ENCODE assay signal across 23 cellular contexts in genomic region chr18:22962004-22962403, GRCh38. TPM values are rescaled to one million over a fixed set of nuclear protein-coding genes. Genes with fewer than 3 reads are reported as not detected.
DNase-seq lines count a peak whose midpoint lies in the region; ATAC-seq, FAIRE-seq and TF ChIP-seq lines count a peak whose summit lies in the region.
"Had no signal": no experiment of that assay in that cellular context is flagged by ENCODE, and none has a peak within 500 bp of the region (broad histone marks: within the 10 kb centered on the region; RNA-seq: fewer than 3 reads in every experiment).

No MANE protein-coding gene starts in this region.

- peak overlapping the region; percentile 10 for H3K27ac Mint-ChIP-seq in activated naive CD4-positive, alpha-beta T cell treated with anti-CD3 and anti-CD28 coated beads, Interleukin-2, amount 50 U/mL, for 24 hours
- H3K27ac Mint-ChIP-seq: B cell; CD8-positive, alpha-beta T cell had no signal

- peaks cover 9% of the 10 kb centered on the region for H3K4me1 Mint-ChIP-seq in activated naive CD4-positive, alpha-beta T cell treated with anti-CD3 and anti-CD28 coated beads, Interleukin-2, amount 50 U/mL, for 24 hours
- H3K4me1 Mint-ChIP-seq: B cell had no signal

- POLR2A ChIA-PET in HEK293T (lab: Yijun Ruan, JAX), result interaction anchor here (1.4 kb wide), 1 partner anchor 29 kb away, joined by 3 read pairs; the partner anchor contains the start of gene RBBP8
- POLR2A ChIA-PET in K562 (lab: Yijun Ruan, JAX), result interaction anchor here (0.7 to 2.1 kb wide), 5 partner anchors 15 to 541 kb away, joined by 3 to 7 read pairs (median 3); no protein-coding TSS in a partner anchor

- no peak overlapping the region for H3K4me3 ChIP-seq in K562
- H3K4me3 ChIP-seq: BLaER1, HAP-1 had no signal

- FAIRE-seq in K562 (lab: Jason Lieb, UNC), result no peak
- FAIRE-seq: A204.1, GM12891, H54 had no signal

- TF ChIP-seq EP300 in K562 (IDR thresholded peaks at IDR 0.05; ENCODE audit: low read length), result no peak

- intact Hi-C loops in K562 (cut with micrococcal nuclease), result no loop called here

- no peaks in the 10 kb centered on the region for H3K9me3 ChIP-seq in K562 (replicated peaks; ENCODE audit: control insufficient read depth, insufficient read depth, low read depth, low read length)
- H3K9me3 ChIP-seq: BLaER1, Caco-2, HAP-1 had no signal

- BruUV-seq in K562 (replicated peaks; lab: Mats Ljungman, UMichigan), result no TSS peak

- peaks cover 4% of the 10 kb centered on the region for H3K36me3 Mint-ChIP-seq in activated naive CD4-positive, alpha-beta T cell treated with anti-CD3 and anti-CD28 coated beads, Interleukin-2, amount 50 U/mL, for 24 hours
- H3K36me3 Mint-ChIP-seq: CD8-positive, alpha-beta T cell had no signal

- CTCF ChIA-PET in HEK293T (lab: Yijun Ruan, JAX) (no interaction called here), K562 (lab: Yijun Ruan, JAX; ENCODE audit: low intra/inter-chr PET ratio) (no interaction called here)

- no peak for TF ChIP-seq CTCF in K562 (IDR thresholded peaks at IDR 0.05 in 2 of 3, conservative IDR thresholded peaks at IDR 0.05 in 1 of 3; ENCODE audit: insufficient read depth in 2 of 3, low read depth in 1 of 3, low read length in 3 of 3)

- H3K9me1 ChIP-seq in K562 (ENCODE audit: control insufficient read depth, insufficient read depth, low read length), result no peaks in the 10 kb centered on the region

- no peaks in the 10 kb centered on the region for H3K27me3 ChIP-seq in K562 (ENCODE audit: control insufficient read depth in 2 of 2, insufficient read depth in 2 of 2, low read length in 2 of 2)
- H3K27me3 ChIP-seq: BLaER1 had no signal

- no peaks in the 10 kb centered on the region for H4K20me1 ChIP-seq in K562 (replicated peaks; ENCODE audit: control insufficient read depth, insufficient read depth, low read length)

- H3K4me3 Mint-ChIP-seq in activated naive CD4-positive, alpha-beta T cell treated with anti-CD3 and anti-CD28 coated beads, Interleukin-2, amount 50 U/mL, for 24 hours, result no peak overlapping the region
- H3K4me3 Mint-ChIP-seq: B cell; CD4-positive, CD25-positive, alpha-beta regulatory T cell; CD8-positive, alpha-beta T cell had no signal

- H3K27me3 Mint-ChIP-seq in activated naive CD4-positive, alpha-beta T cell treated with anti-CD3 and anti-CD28 coated beads, Interleukin-2, amount 50 U/mL, for 24 hours, result no peaks in the 10 kb centered on the region
- H3K27me3 Mint-ChIP-seq: B cell; CD4-positive, CD25-positive, alpha-beta regulatory T cell had no signal

- no peak for DNase-seq in activated naive CD4-positive, alpha-beta T cell treated with anti-CD3 and anti-CD28 coated beads, Interleukin-2, amount 50 U/mL, for 16 hours
- no peak for DNase-seq in HEK293T (ENCODE audit: extremely low spot score)
- DNase-seq in K562 (ENCODE audit: extremely low read depth in 1 of 4, low spot score in 3 of 4), result no peak
- DNase-seq in HuH-7.5 (ENCODE audit: low spot score), result no peak
- DNase-seq in HPDE6-E6E7 (ENCODE audit: extremely low spot score), result no peak
- DNase-seq in NCI-H226, result no peak
- DNase-seq: Caco-2; CD4-positive, CD25-positive, alpha-beta regulatory T cell; CD8-positive, alpha-beta T cell; DMS 273 treated with DMSO at 0.1 percent for 48 hours; DMS53; DMS79 treated with DMSO at 0.1 percent for 48 hours; GF-D8; GOT3 had no signal

- H3K79me2 ChIP-seq in K562 (ENCODE audit: control insufficient read depth, insufficient read depth, low read length), result peaks cover 7% of the 10 kb centered on the region

- no peak overlapping the region for H3K4me2 ChIP-seq in K562 (ENCODE audit: insufficient read depth, low read length)
- H3K4me2 ChIP-seq: BLaER1 had no signal

- H3K36me3 ChIP-seq in K562 (ENCODE audit: control insufficient read depth, insufficient read depth, low read length), result peaks cover 58% of the 10 kb centered on the region
- H3K36me3 ChIP-seq: HAP-1 had no signal

- no peak for TF ChIP-seq POLR2A in K562 (conservative IDR thresholded peaks at IDR 0.05)

- H3K4me1 ChIP-seq in K562 (replicated peaks in 1 of 2; ENCODE audit: control insufficient read depth in 2 of 2, insufficient read depth in 2 of 2, low read length in 2 of 2), result no peaks in the 10 kb centered on the region
- H3K4me1 ChIP-seq: BLaER1 had no signal

- H2AFZ ChIP-seq in K562 (ENCODE audit: low read depth, low read length), result no peak overlapping the region

- ATAC-seq in K562, result no peak
- ATAC-seq: CD8-positive, alpha-beta T cell had no signal

- no peak overlapping the region for H3K9ac ChIP-seq in K562 (ENCODE audit: insufficient read depth in 1 of 2, low read depth in 2 of 2, low read length in 2 of 2)
- H3K9ac ChIP-seq: BLaER1 had no signal

- no peak for TF ChIP-seq RAD21 in K562 (CRISPR knock-in tag; conservative IDR thresholded peaks at IDR 0.05 in 1 of 2, IDR thresholded peaks at IDR 0.05 in 1 of 2)

- no peak overlapping the region for H3K27ac ChIP-seq in K562 (ENCODE audit: extremely low read depth, low read depth, low read length)
- H3K27ac ChIP-seq: 22Rv1, BLaER1, C4-2B had no signal

- in situ Hi-C loops in K562 (cut with MboI), result no loop called here

- H3K9me3 Mint-ChIP-seq in activated naive CD4-positive, alpha-beta T cell treated with anti-CD3 and anti-CD28 coated beads, Interleukin-2, amount 50 U/mL, for 24 hours, result no peaks in the 10 kb centered on the region
- H3K9me3 Mint-ChIP-seq: CD4-positive, CD25-positive, alpha-beta regulatory T cell; CD8-positive, alpha-beta T cell had no signal

TF ChIP-seq in HEK293T, 16 proteins besides CTCF, POLR2A, EP300 and RAD21:
- no peak for TF ChIP-seq FOXK2 (IDR thresholded peaks at IDR 0.05)
- TF ChIP-seq PKNOX1 (IDR thresholded peaks at IDR 0.05), result peak; percentile 71
TF ChIP-seq in HEK293T: peak in this region for 1.

TF ChIP-seq in K562, 482 proteins besides CTCF, POLR2A, EP300 and RAD21:
- TF ChIP-seq GTF2A2 (tag; IDR thresholded peaks at IDR 0.05), result no peak
- TF ChIP-seq TARDBP (IDR thresholded peaks at IDR 0.05), result no peak
- no peak for TF ChIP-seq ILK (tag; IDR thresholded peaks at IDR 0.05; ENCODE audit: borderline replicate concordance, low read depth)
- TF ChIP-seq BHLHE40 (IDR thresholded peaks at IDR 0.05; ENCODE audit: low read length), result no peak
- no peak for TF ChIP-seq ZFPM2 (CRISPR knock-in tag; IDR thresholded peaks at IDR 0.05)
- peak; percentile 54 for TF ChIP-seq PKNOX1 (IDR thresholded peaks at IDR 0.05)
- no peak for TF ChIP-seq LCOR (CRISPR knock-in tag; IDR thresholded peaks at IDR 0.05)
- TF ChIP-seq NFXL1 (CRISPR knock-in tag; IDR thresholded peaks at IDR 0.05), result no peak
- no peak for TF ChIP-seq C11orf30 (IDR thresholded peaks at IDR 0.05; ENCODE audit: low read depth)
- TF ChIP-seq KDM2B (CRISPR knock-in tag; IDR thresholded peaks at IDR 0.05), result no peak
- TF ChIP-seq MEF2D (tag; conservative IDR thresholded peaks at IDR 0.05; ENCODE audit: low read depth), result no peak
- no peak for TF ChIP-seq SRSF3 (IDR thresholded peaks at IDR 0.05; ENCODE audit: insufficient read depth, low read length)
- TF ChIP-seq MEIS2 (IDR thresholded peaks at IDR 0.05; ENCODE audit: partially characterized antibody), result peak; percentile 69

RNA-seq across cellular contexts. Expression of gene RBBP8, which starts 28.9 kb away (rescaled TPM):
- 27.9 and 67.2 TPM in 2 replicates for total RNA-seq in K562 (2011; cell fraction: chromatin; rRNA removed; ENCODE audit: low replicate concordance)
- 10.7 and 16.6 TPM in 2 replicates for total RNA-seq in K562 (2011; cell fraction: nucleolus; rRNA removed)
- total RNA-seq in K562 (2011; cell fraction: nucleoplasm; rRNA removed), result 29.2 and 30.0 TPM in 2 replicates
- 34.7 and 34.8 TPM in 2 replicates for total RNA-seq in K562 (2014; rRNA removed)
- 63.1 and 71.3 TPM in 2 replicates for total RNA-seq in K562 (2014; rRNA removed; fragmentation: Illumina TruSeq; extraction: Trizol)
- 49.6 and 51.5 TPM in 2 replicates for total RNA-seq in K562 (2015; rRNA removed; fragmentation: Illumina TruSeq; extraction: Trizol)
- total RNA-seq in K562 (2021), result 48.9 and 52.4 TPM in 2 replicates
- 31.0 and 54.5 TPM in 2 replicates for polyA plus RNA-seq in K562 (2011; rRNA removed)
- 8.7 and 13.6 TPM in 2 replicates for polyA plus RNA-seq in K562 (2011; cell fraction: cytosol; rRNA removed)
- 13.1 and 14.4 TPM in 2 replicates for polyA plus RNA-seq in K562 (2011; cell fraction: nucleus; rRNA removed)
- polyA plus RNA-seq in K562 (2012), result 33.5 and 36.3 TPM in 2 replicates
- polyA plus RNA-seq in K562 (2014; fragmentation: Illumina TruSeq; extraction: Trizol), result 42.2 and 51.2 TPM in 2 replicates
- polyA plus RNA-seq in K562 (2014; fragmentation: Nextera tagmentation; extraction: Ambion mirVana), result 10 to 100 TPM; 28.4 to 45.6 TPM
- 30.7 and 38.0 TPM in 2 replicates for polyA plus RNA-seq in K562 (2014; rRNA removed)
- polyA minus RNA-seq in K562 (2011; rRNA and poly(A)+ RNA removed), result 50.4 and 62.6 TPM in 2 replicates
- 18.8 and 22.4 TPM in 2 replicates for polyA minus RNA-seq in K562 (2011; cell fraction: cytosol; rRNA and poly(A)+ RNA removed)
- 17.2 and 27.7 TPM in 2 replicates for polyA minus RNA-seq in K562 (2011; cell fraction: nucleus; rRNA and poly(A)+ RNA removed)
